1 cellular context compared by ENCODE assay signal in the genomic region with DNA sequence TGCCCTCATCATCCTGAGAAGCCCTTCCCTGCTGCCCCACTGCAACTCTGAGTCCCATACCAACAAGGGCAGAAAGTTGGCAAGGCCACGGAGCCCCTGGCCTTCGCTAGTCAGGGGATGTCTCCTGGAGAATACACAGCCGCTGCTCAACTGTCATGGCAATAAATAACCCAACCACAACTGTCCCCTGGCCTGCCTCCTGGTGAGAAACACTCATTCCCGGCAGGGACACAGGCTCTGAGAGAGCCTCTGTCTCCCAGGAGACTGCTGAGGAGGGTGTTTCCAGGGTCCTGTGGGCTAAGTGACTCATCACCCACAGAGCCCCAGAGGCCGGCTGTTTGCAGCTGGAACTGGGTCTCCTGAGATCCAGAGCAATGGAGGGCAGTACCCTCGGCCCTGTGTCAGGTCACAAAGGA.
TF ChIP-seq lines count a peak whose summit lies in the region.

No MANE protein-coding gene starts in this region.

TF ChIP-seq in K562, 482 proteins besides CTCF, POLR2A, EP300 and RAD21 (continued from another document and continues in another):
- TF ChIP-seq, protein P1, sequence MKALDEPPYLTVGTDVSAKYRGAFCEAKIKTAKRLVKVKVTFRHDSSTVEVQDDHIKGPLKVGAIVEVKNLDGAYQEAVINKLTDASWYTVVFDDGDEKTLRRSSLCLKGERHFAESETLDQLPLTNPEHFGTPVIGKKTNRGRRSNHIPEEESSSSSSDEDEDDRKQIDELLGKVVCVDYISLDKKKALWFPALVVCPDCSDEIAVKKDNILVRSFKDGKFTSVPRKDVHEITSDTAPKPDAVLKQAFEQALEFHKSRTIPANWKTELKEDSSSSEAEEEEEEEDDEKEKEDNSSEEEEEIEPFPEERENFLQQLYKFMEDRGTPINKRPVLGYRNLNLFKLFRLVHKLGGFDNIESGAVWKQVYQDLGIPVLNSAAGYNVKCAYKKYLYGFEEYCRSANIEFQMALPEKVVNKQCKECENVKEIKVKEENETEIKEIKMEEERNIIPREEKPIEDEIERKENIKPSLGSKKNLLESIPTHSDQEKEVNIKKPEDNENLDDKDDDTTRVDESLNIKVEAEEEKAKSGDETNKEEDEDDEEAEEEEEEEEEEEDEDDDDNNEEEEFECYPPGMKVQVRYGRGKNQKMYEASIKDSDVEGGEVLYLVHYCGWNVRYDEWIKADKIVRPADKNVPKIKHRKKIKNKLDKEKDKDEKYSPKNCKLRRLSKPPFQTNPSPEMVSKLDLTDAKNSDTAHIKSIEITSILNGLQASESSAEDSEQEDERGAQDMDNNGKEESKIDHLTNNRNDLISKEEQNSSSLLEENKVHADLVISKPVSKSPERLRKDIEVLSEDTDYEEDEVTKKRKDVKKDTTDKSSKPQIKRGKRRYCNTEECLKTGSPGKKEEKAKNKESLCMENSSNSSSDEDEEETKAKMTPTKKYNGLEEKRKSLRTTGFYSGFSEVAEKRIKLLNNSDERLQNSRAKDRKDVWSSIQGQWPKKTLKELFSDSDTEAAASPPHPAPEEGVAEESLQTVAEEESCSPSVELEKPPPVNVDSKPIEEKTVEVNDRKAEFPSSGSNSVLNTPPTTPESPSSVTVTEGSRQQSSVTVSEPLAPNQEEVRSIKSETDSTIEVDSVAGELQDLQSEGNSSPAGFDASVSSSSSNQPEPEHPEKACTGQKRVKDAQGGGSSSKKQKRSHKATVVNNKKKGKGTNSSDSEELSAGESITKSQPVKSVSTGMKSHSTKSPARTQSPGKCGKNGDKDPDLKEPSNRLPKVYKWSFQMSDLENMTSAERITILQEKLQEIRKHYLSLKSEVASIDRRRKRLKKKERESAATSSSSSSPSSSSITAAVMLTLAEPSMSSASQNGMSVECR (CRISPR knock-in tag; IDR thresholded peaks at IDR 0.05) = no peak
- TF ChIP-seq, protein P2, sequence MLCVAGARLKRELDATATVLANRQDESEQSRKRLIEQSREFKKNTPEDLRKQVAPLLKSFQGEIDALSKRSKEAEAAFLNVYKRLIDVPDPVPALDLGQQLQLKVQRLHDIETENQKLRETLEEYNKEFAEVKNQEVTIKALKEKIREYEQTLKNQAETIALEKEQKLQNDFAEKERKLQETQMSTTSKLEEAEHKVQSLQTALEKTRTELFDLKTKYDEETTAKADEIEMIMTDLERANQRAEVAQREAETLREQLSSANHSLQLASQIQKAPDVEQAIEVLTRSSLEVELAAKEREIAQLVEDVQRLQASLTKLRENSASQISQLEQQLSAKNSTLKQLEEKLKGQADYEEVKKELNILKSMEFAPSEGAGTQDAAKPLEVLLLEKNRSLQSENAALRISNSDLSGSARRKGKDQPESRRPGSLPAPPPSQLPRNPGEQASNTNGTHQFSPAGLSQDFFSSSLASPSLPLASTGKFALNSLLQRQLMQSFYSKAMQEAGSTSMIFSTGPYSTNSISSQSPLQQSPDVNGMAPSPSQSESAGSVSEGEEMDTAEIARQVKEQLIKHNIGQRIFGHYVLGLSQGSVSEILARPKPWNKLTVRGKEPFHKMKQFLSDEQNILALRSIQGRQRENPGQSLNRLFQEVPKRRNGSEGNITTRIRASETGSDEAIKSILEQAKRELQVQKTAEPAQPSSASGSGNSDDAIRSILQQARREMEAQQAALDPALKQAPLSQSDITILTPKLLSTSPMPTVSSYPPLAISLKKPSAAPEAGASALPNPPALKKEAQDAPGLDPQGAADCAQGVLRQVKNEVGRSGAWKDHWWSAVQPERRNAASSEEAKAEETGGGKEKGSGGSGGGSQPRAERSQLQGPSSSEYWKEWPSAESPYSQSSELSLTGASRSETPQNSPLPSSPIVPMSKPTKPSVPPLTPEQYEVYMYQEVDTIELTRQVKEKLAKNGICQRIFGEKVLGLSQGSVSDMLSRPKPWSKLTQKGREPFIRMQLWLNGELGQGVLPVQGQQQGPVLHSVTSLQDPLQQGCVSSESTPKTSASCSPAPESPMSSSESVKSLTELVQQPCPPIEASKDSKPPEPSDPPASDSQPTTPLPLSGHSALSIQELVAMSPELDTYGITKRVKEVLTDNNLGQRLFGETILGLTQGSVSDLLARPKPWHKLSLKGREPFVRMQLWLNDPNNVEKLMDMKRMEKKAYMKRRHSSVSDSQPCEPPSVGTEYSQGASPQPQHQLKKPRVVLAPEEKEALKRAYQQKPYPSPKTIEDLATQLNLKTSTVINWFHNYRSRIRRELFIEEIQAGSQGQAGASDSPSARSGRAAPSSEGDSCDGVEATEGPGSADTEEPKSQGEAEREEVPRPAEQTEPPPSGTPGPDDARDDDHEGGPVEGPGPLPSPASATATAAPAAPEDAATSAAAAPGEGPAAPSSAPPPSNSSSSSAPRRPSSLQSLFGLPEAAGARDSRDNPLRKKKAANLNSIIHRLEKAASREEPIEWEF (CRISPR knock-in tag; IDR thresholded peaks at IDR 0.05) = no peak; the same call in 1 of the 2 replicates
- TF ChIP-seq PHTF2 (CRISPR knock-in tag; IDR thresholded peaks at IDR 0.05) (no peak), MEF2D (tag; conservative IDR thresholded peaks at IDR 0.05; ENCODE audit: low read depth) (no peak), RBBP5 (IDR thresholded peaks at IDR 0.05; ENCODE audit: borderline replicate concordance, insufficient read depth, low read length, poor library complexity, severe bottlenecking) (no peak), FOXK2 (conservative IDR thresholded peaks at IDR 0.05 in 1 of 2, IDR thresholded peaks at IDR 0.05 in 1 of 2; ENCODE audit: low read depth in 2 of 2) (0 out of 4 replicates have a peak, but pooled peaks of 1 of the 2 experiments have one; percentile 41), KAT8 (IDR thresholded peaks at IDR 0.05; ENCODE audit: low read depth) (no peak), SMAD4 (CRISPR knock-in tag; conservative IDR thresholded peaks at IDR 0.05) (peak; percentile 40; the same call in 1 of the 2 replicates), SLC30A9 (CRISPR knock-in tag; IDR thresholded peaks at IDR 0.05) (no peak), TAF9B (IDR thresholded peaks at IDR 0.05; ENCODE audit: partially characterized antibody) (no peak), FOXJ2 (tag; IDR thresholded peaks at IDR 0.05) (no peak), BMI1 (IDR thresholded peaks at IDR 0.05; ENCODE audit: low read length) (no peak), MYNN (IDR thresholded peaks at IDR 0.05) (peak; percentile 26; the same call in 1 of the 2 replicates), MYNN (CRISPR knock-in tag; IDR thresholded peaks at IDR 0.05) (no peak), ZBTB17 (CRISPR knock-in tag; IDR thresholded peaks at IDR 0.05) (0 out of 2 replicates have a peak, but pooled peaks have one; percentile 31), JUND (IDR thresholded peaks at IDR 0.05; ENCODE audit: borderline replicate concordance, low read depth, low read length) (peak; percentile 90), JUND (tag; IDR thresholded peaks at IDR 0.05; ENCODE audit: borderline replicate concordance, low read depth, low read length) (peak; percentile 88; the same call in 1 of the 3 replicates), ZNF668 (CRISPR knock-in tag; IDR thresholded peaks at IDR 0.05) (no peak), SNRNP70 (optimal IDR thresholded peaks at IDR 0.05; ENCODE audit: low read depth, low read length) (no peak), ZNF57 (CRISPR knock-in tag; IDR thresholded peaks at IDR 0.05) (no peak), MECOM (CRISPR knock-in tag; IDR thresholded peaks at IDR 0.05) (peak; percentile 80; the same call in 1 of the 2 replicates), FOSL1 (tag; conservative IDR thresholded peaks at IDR 0.05) (peak; percentile 86), KDM1A (IDR thresholded peaks at IDR 0.05) (0 out of 4 replicates have a peak, but pooled peaks of 1 of the 2 experiments have one; percentile 10), HNRNPH1 (optimal IDR thresholded peaks at IDR 0.05; ENCODE audit: low read depth, low read length) (no peak), NR2C2 (CRISPR knock-in tag; IDR thresholded peaks at IDR 0.05) (no peak), NR2C2 (tag; IDR thresholded peaks at IDR 0.05) (peak; percentile 32; the same call in 1 of the 2 replicates), MCM2 (IDR thresholded peaks at IDR 0.05; ENCODE audit: low read depth) (no peak), EHMT2 (IDR thresholded peaks at IDR 0.05) (no peak), CBFA2T3 (IDR thresholded peaks at IDR 0.05) (peak; percentile 43; the same call in 1 of the 2 replicates)
- TF ChIP-seq, protein P3, sequence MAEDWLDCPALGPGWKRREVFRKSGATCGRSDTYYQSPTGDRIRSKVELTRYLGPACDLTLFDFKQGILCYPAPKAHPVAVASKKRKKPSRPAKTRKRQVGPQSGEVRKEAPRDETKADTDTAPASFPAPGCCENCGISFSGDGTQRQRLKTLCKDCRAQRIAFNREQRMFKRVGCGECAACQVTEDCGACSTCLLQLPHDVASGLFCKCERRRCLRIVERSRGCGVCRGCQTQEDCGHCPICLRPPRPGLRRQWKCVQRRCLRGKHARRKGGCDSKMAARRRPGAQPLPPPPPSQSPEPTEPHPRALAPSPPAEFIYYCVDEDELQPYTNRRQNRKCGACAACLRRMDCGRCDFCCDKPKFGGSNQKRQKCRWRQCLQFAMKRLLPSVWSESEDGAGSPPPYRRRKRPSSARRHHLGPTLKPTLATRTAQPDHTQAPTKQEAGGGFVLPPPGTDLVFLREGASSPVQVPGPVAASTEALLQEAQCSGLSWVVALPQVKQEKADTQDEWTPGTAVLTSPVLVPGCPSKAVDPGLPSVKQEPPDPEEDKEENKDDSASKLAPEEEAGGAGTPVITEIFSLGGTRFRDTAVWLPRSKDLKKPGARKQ (CRISPR knock-in tag; IDR thresholded peaks at IDR 0.05) = no peak
- TF ChIP-seq, protein P4, sequence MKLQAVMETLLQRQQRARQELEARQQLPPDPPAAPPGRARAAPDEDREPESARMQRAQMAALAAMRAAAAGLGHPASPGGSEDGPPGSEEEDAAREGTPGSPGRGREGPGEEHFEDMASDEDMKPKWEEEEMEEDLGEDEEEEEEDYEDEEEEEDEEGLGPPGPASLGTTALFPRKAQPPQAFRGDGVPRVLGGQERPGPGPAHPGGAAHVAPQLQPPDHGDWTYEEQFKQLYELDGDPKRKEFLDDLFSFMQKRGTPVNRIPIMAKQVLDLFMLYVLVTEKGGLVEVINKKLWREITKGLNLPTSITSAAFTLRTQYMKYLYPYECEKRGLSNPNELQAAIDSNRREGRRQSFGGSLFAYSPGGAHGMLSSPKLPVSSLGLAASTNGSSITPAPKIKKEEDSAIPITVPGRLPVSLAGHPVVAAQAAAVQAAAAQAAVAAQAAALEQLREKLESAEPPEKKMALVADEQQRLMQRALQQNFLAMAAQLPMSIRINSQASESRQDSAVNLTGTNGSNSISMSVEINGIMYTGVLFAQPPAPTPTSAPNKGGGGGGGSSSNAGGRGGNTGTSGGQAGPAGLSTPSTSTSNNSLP (IDR thresholded peaks at IDR 0.05; ENCODE audit: borderline replicate concordance, low read depth, low read length) = no peak
- TF ChIP-seq, protein P5, sequence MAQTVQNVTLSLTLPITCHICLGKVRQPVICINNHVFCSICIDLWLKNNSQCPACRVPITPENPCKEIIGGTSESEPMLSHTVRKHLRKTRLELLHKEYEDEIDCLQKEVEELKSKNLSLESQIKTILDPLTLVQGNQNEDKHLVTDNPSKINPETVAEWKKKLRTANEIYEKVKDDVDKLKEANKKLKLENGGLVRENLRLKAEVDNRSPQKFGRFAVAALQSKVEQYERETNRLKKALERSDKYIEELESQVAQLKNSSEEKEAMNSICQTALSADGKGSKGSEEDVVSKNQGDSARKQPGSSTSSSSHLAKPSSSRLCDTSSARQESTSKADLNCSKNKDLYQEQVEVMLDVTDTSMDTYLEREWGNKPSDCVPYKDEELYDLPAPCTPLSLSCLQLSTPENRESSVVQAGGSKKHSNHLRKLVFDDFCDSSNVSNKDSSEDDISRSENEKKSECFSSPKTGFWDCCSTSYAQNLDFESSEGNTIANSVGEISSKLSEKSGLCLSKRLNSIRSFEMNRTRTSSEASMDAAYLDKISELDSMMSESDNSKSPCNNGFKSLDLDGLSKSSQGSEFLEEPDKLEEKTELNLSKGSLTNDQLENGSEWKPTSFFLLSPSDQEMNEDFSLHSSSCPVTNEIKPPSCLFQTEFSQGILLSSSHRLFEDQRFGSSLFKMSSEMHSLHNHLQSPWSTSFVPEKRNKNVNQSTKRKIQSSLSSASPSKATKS (CRISPR knock-in tag; IDR thresholded peaks at IDR 0.05) = no peak
- TF ChIP-seq, protein P6, sequence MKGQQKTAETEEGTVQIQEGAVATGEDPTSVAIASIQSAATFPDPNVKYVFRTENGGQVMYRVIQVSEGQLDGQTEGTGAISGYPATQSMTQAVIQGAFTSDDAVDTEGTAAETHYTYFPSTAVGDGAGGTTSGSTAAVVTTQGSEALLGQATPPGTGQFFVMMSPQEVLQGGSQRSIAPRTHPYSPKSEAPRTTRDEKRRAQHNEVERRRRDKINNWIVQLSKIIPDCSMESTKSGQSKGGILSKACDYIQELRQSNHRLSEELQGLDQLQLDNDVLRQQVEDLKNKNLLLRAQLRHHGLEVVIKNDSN (CRISPR knock-in tag; IDR thresholded peaks at IDR 0.05) = no peak
- TF ChIP-seq, protein P7, sequence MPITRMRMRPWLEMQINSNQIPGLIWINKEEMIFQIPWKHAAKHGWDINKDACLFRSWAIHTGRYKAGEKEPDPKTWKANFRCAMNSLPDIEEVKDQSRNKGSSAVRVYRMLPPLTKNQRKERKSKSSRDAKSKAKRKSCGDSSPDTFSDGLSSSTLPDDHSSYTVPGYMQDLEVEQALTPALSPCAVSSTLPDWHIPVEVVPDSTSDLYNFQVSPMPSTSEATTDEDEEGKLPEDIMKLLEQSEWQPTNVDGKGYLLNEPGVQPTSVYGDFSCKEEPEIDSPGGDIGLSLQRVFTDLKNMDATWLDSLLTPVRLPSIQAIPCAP (CRISPR knock-in tag; IDR thresholded peaks at IDR 0.05; ENCODE audit: borderline replicate concordance) = no peak
- TF ChIP-seq, protein P8, sequence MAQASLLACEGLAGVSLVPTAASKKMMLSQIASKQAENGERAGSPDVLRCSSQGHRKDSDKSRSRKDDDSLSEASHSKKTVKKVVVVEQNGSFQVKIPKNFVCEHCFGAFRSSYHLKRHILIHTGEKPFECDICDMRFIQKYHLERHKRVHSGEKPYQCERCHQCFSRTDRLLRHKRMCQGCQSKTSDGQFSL (CRISPR knock-in tag; IDR thresholded peaks at IDR 0.05) = no peak
- TF ChIP-seq, protein P8 (tag; IDR thresholded peaks at IDR 0.05) = no peak
- TF ChIP-seq, protein P9, sequence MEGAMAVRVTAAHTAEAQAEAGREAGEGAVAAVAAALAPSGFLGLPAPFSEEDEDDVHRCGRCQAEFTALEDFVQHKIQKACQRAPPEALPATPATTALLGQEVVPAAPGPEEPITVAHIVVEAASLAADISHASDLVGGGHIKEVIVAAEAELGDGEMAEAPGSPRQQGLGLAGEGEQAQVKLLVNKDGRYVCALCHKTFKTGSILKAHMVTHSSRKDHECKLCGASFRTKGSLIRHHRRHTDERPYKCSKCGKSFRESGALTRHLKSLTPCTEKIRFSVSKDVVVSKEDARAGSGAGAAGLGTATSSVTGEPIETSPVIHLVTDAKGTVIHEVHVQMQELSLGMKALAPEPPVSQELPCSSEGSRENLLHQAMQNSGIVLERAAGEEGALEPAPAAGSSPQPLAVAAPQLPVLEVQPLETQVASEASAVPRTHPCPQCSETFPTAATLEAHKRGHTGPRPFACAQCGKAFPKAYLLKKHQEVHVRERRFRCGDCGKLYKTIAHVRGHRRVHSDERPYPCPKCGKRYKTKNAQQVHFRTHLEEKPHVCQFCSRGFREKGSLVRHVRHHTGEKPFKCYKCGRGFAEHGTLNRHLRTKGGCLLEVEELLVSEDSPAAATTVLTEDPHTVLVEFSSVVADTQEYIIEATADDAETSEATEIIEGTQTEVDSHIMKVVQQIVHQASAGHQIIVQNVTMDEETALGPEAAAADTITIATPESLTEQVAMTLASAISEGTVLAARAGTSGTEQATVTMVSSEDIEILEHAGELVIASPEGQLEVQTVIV (CRISPR knock-in tag; IDR thresholded peaks at IDR 0.05; ENCODE audit: borderline replicate concordance) = no peak
